24 cellular contexts compared by ENCODE assay signal in the genomic region with DNA sequence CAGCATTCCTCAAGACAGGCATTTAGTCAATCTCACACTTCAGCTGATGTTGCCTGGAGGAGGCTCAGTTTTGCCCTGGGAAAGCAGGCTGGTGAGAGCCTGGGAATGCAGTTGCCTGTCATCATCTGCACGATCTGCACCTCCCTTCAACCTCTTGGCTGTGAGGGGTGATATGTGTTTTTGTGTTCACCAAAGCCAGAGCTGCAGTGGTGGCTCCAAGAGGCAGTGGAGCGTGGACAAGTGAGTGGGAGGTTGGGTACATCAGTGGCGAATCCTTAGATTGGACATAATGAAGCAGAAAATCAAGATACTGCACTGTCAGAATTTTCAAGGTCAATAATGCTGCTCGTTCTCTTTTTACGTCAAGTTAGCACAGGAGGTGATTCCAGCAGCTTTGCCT.
DNase-seq lines count a peak whose midpoint lies in the region; ATAC-seq and TF ChIP-seq lines count a peak whose summit lies in the region.
"Had no signal": no experiment of that assay in that cellular context is flagged by ENCODE, and none has a peak within 500 bp of the region (broad histone marks: within the 10 kb centered on the region; RNA-seq: fewer than 3 reads in every experiment).

No MANE protein-coding gene starts in this region.

- H3K27ac Mint-ChIP-seq in endodermal cell (peak overlapping the region; percentile 17), nephron progenitor cell (peak overlapping the region; percentile 94)
- H3K27ac Mint-ChIP-seq: activated naive CD4-positive, alpha-beta T cell treated with anti-CD3 and anti-CD28 coated beads, Interleukin-2, amount 50 U/mL, for 72 hours; activated T-helper 1 cell treated with anti-CD3 and anti-CD28 coated beads, Interleukin-12 subunit alpha, Interleukin-12 subunit beta, Interleukin-2, Interleukin-4 antibody, amounts not matched to agents 30 ng/mL and 10 ng/mL and 1 ng/mL, durations not matched to agents 14 hours and 24 hours and 36 hours; B cell; effector memory CD8-positive, alpha-beta T cell had no signal

- H3K4me1 Mint-ChIP-seq in endodermal cell (peaks cover 37% of the 10 kb centered on the region), nephron progenitor cell (peaks cover 55% of the 10 kb centered on the region)
- H3K4me1 Mint-ChIP-seq: B cell had no signal

- no peak overlapping the region for H3K9ac ChIP-seq in endodermal cell (ENCODE audit: extremely low read depth, low read length, poor library complexity, severe bottlenecking)

- no peak for TF ChIP-seq CTCF in cardiac muscle cell (IDR thresholded peaks at IDR 0.05; ENCODE audit: low read depth, low read length)
- no peak for TF ChIP-seq CTCF in endodermal cell (conservative IDR thresholded peaks at IDR 0.05)
- TF ChIP-seq CTCF in nephron progenitor cell (IDR thresholded peaks at IDR 0.05) = no peak

- intact Hi-C loops in right cardiac atrium (cut with DNase I) = loop anchor here in 1 of 4 donors (10.0 kb wide), 1 partner anchor 95 kb away; a partner anchor contains a TSS

- H3K4me3 ChIP-seq in cardiac muscle cell (no peak overlapping the region), right cardiac atrium (ENCODE audit: low read length) (no peak overlapping the region), endodermal cell (ENCODE audit: low read length) (no peak overlapping the region)
- H3K4me3 ChIP-seq: upper lobe of left lung had no signal

- H3K36me3 Mint-ChIP-seq in endodermal cell (ENCODE audit: low read depth) (no peaks in the 10 kb centered on the region), nephron progenitor cell (ENCODE audit: low read depth) (no peaks in the 10 kb centered on the region)
- H3K36me3 Mint-ChIP-seq: activated naive CD4-positive, alpha-beta T cell treated with anti-CD3 and anti-CD28 coated beads, Interleukin-2, amount 50 U/mL, for 72 hours had no signal

- H3K36me3 ChIP-seq in cardiac muscle cell (no peaks in the 10 kb centered on the region), endodermal cell (ENCODE audit: control insufficient read depth, insufficient read depth, low read length) (no peaks in the 10 kb centered on the region)
- H3K36me3 ChIP-seq: upper lobe of left lung had no signal

- no peak overlapping the region for H3K4me3 Mint-ChIP-seq in endodermal cell
- H3K4me3 Mint-ChIP-seq in nephron progenitor cell = peak overlapping the region; percentile 47
- H3K4me3 Mint-ChIP-seq: activated T-helper 1 cell treated with anti-CD3 and anti-CD28 coated beads, Interleukin-12 subunit alpha, Interleukin-12 subunit beta, Interleukin-2, Interleukin-4 antibody, amounts not matched to agents 30 ng/mL and 10 ng/mL and 1 ng/mL, durations not matched to agents 14 hours and 24 hours and 36 hours; B cell; effector memory CD8-positive, alpha-beta T cell had no signal

- H3K4me1 ChIP-seq in cardiac muscle cell (ENCODE audit: low read depth) = peaks cover 13% of the 10 kb centered on the region
- peaks cover 2% of the 10 kb centered on the region for H3K4me1 ChIP-seq in right cardiac atrium (ENCODE audit: control insufficient read depth, insufficient read depth, low read length)
- H3K4me1 ChIP-seq in endodermal cell (ENCODE audit: control insufficient read depth, insufficient read depth, low read length) = peaks cover 2% of the 10 kb centered on the region
- H3K4me1 ChIP-seq: upper lobe of left lung had no signal

- no peaks in the 10 kb centered on the region for H3K9me3 Mint-ChIP-seq in endodermal cell
- no peaks in the 10 kb centered on the region for H3K9me3 Mint-ChIP-seq in nephron progenitor cell
- H3K9me3 Mint-ChIP-seq: activated naive CD4-positive, alpha-beta T cell treated with anti-CD3 and anti-CD28 coated beads, Interleukin-2, amount 50 U/mL, for 72 hours; activated T-helper 1 cell treated with anti-CD3 and anti-CD28 coated beads, Interleukin-12 subunit alpha, Interleukin-12 subunit beta, Interleukin-2, Interleukin-4 antibody, amounts not matched to agents 30 ng/mL and 10 ng/mL and 1 ng/mL, durations not matched to agents 14 hours and 24 hours and 36 hours had no signal

- H3K27me3 ChIP-seq in cardiac muscle cell (no peaks in the 10 kb centered on the region), right cardiac atrium (ENCODE audit: control insufficient read depth, insufficient read depth) (no peaks in the 10 kb centered on the region), endodermal cell (ENCODE audit: control insufficient read depth, insufficient read depth, low read length, poor library complexity, severe bottlenecking) (no peaks in the 10 kb centered on the region)
- H3K27me3 ChIP-seq: upper lobe of left lung had no signal

- DNase-seq in cardiac muscle cell (ENCODE audit: low read depth in 1 of 2, low spot score in 1 of 2) (peak in 1 of 2 donors; percentile 31), right cardiac atrium (no peak), endodermal cell (peak; percentile 58), nephron progenitor cell (peak; percentile 53), NCI-H1694 (lab: John Stamatoyannopoulos, UW) (no peak), EL (no peak), KG1 (lab: John Stamatoyannopoulos, UW) (no peak), DMS 273 (lab: John Stamatoyannopoulos, UW; ENCODE audit: unreplicated experiment) (no peak)
- DNase-seq: 8988T; activated CD4-positive, alpha-beta T cell treated with anti-CD3 and anti-CD28 coated beads for 4 hours; effector memory CD8-positive, alpha-beta T cell; MM.1S; NCI-H1436 treated with DMSO at 0.1 percent for 48 hours; NCI-H82; occipital lobe; OCI-M1; SHP77; stimulated activated CD4-positive, alpha-beta T cell treated with anti-CD3 and anti-CD28 coated beads, Interleukin-1b, Interleukin-23, amount 100 ng/mL, for 48 hours; stimulated activated naive CD8-positive, alpha-beta T cell treated with anti-CD3 and anti-CD28 coated beads, Interleukin-15, Interleukin-2, amounts not matched to agents 100 U/mL and 50 U/mL, for 24 hours; T-helper 1 cell; upper lobe of left lung had no signal

- H3K27me3 Mint-ChIP-seq in endodermal cell (ENCODE audit: insufficient read depth) = no peaks in the 10 kb centered on the region
- H3K27me3 Mint-ChIP-seq in nephron progenitor cell (ENCODE audit: low read depth, poor library complexity) = peaks cover 2% of the 10 kb centered on the region

- H3K27ac ChIP-seq in cardiac muscle cell (peak overlapping the region; percentile 71), right cardiac atrium (ENCODE audit: low read length) (no peak overlapping the region), endodermal cell (ENCODE audit: low read depth, low read length) (peak overlapping the region; percentile 38)
- H3K27ac ChIP-seq: upper lobe of left lung had no signal

- no peaks in the 10 kb centered on the region for H3K9me3 ChIP-seq in cardiac muscle cell (ENCODE audit: low read depth)
- H3K9me3 ChIP-seq in right cardiac atrium (ENCODE audit: control insufficient read depth, low read length) = no peaks in the 10 kb centered on the region
- no peaks in the 10 kb centered on the region for H3K9me3 ChIP-seq in endodermal cell (ENCODE audit: control insufficient read depth, low read length)
- H3K9me3 ChIP-seq: upper lobe of left lung had no signal

- 59% methylated on average over 5 of the region's 5 CpGs for WGBS in right cardiac atrium
- WGBS in endodermal cell (ENCODE audit: insufficient coverage in 1 of 2, insufficient read length in 1 of 2), 2 experiments = 83 to 86% methylated on average over 4 to 5 of the region's 5 CpGs

- no peak for ATAC-seq in right cardiac atrium
- ATAC-seq: activated naive CD4-positive, alpha-beta T cell treated with anti-CD3 and anti-CD28 coated beads, Interleukin-2, amount 50 U/mL, for 72 hours; effector memory CD8-positive, alpha-beta T cell; stimulated activated naive CD8-positive, alpha-beta T cell treated with anti-CD3 and anti-CD28 coated beads, Interleukin-15, Interleukin-2, amounts not matched to agents 100 U/mL and 50 U/mL, for 24 hours had no signal

Comparison
In these comparisons a context has a peak if more than half of its experiments do, and no peak if none do; other contexts are left out.
1. DNase-seq: peak in endodermal cell (single experiment) and nephron progenitor cell (single experiment); none in right cardiac atrium (0 of 3), NCI-H1694 (single experiment), EL (single experiment), KG1 (single experiment) and DMS 273 (single experiment).